In genomic region chr20:64086801-64087200, GRCh38 we compare ENCODE assay signal across 1 cellular context.
TF ChIP-seq lines count a peak whose summit lies in the region.

No MANE protein-coding gene starts in this region.

TF ChIP-seq in IMR-90, 13 proteins besides CTCF, POLR2A, EP300 and RAD21:
- no peak for TF ChIP-seq MAZ (IDR thresholded peaks at IDR 0.05; ENCODE audit: borderline replicate concordance, low read depth, low read length)
- no peak for TF ChIP-seq CHD1 (IDR thresholded peaks at IDR 0.05; ENCODE audit: low read depth, low read length)
- TF ChIP-seq NFE2L2 (IDR thresholded peaks at IDR 0.05; ENCODE audit: low read depth, low read length), result no peak
- TF ChIP-seq MAFK (IDR thresholded peaks at IDR 0.05; ENCODE audit: low read depth, low read length), result no peak
- no peak for TF ChIP-seq SMC3 (IDR thresholded peaks at IDR 0.05; ENCODE audit: low read depth, low read length)
- no peak for TF ChIP-seq CEBPB (IDR thresholded peaks at IDR 0.05; ENCODE audit: low read depth, low read length)
- no peak for TF ChIP-seq RCOR1 (IDR thresholded peaks at IDR 0.05; ENCODE audit: insufficient replicate concordance, low read length)
- TF ChIP-seq RFX5 (IDR thresholded peaks at IDR 0.05; ENCODE audit: low read depth, low read length), result no peak
- no peak for TF ChIP-seq BHLHE40 (IDR thresholded peaks at IDR 0.05; ENCODE audit: low read depth, low read length)
- TF ChIP-seq MXI1 (IDR thresholded peaks at IDR 0.05; ENCODE audit: borderline replicate concordance, low read depth, low read length), result no peak
- TF ChIP-seq, protein P1, sequence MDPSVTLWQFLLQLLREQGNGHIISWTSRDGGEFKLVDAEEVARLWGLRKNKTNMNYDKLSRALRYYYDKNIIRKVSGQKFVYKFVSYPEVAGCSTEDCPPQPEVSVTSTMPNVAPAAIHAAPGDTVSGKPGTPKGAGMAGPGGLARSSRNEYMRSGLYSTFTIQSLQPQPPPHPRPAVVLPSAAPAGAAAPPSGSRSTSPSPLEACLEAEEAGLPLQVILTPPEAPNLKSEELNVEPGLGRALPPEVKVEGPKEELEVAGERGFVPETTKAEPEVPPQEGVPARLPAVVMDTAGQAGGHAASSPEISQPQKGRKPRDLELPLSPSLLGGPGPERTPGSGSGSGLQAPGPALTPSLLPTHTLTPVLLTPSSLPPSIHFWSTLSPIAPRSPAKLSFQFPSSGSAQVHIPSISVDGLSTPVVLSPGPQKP (IDR thresholded peaks at IDR 0.05; ENCODE audit: borderline replicate concordance, low read depth, low read length), result no peak
- TF ChIP-seq USF2 (IDR thresholded peaks at IDR 0.05; ENCODE audit: low read depth, low read length), result no peak
